Comparison of ENCODE assay signal across 11 cellular contexts in genomic region chr3:143165211-143165610, GRCh38. TPM values are rescaled to one million over a fixed set of nuclear protein-coding genes. Genes with fewer than 3 reads are reported as not detected.
A peak's percentile ranks its signal among the peaks of the same experiment; 100 is the strongest.
DNase-seq lines count a peak whose midpoint lies in the region; ATAC-seq and TF ChIP-seq lines count a peak whose summit lies in the region.
"Had no signal": no experiment of that assay in that cellular context is flagged by ENCODE, and none has a peak within 500 bp of the region (broad histone marks: within the 10 kb centered on the region; RNA-seq: fewer than 3 reads in every experiment).

No MANE protein-coding gene starts in this region.

- no peak overlapping the region for H3K27ac Mint-ChIP-seq in memory B cell

- H2AK5ac ChIP-seq in trophoblast cell (ENCODE audit: low read length) = no peak overlapping the region

- H2BK12ac ChIP-seq in trophoblast cell (ENCODE audit: low read length) = no peak overlapping the region

- H3K4me2 ChIP-seq in trophoblast cell (ENCODE audit: low read length) = no peak overlapping the region

- WGBS in lower leg skin, 2 donors = 89 to 93% methylated on average over 1 of the region's 1 CpG
- WGBS in trophoblast cell (ENCODE audit: extremely low coverage, insufficient coverage, insufficient read length) = no CpG with 5 or more reads among the region's 1 CpG

- no peaks in the 10 kb centered on the region for H3K79me1 ChIP-seq in trophoblast cell (ENCODE audit: low read length)

- H3K4me3 ChIP-seq in lower leg skin (ENCODE audit: low read depth, poor library complexity, severe bottlenecking) (no peak overlapping the region), trophoblast cell (ENCODE audit: low read depth, low read length) (no peak overlapping the region)

- H3K79me2 ChIP-seq in trophoblast cell (ENCODE audit: control insufficient read depth, insufficient read depth, low read length, poor library complexity) = no peaks in the 10 kb centered on the region

- no peak overlapping the region for H2BK5ac ChIP-seq in trophoblast cell (ENCODE audit: low read depth, low read length, poor library complexity)

- ATAC-seq in GM18867 (IDR thresholded peaks at IDR 0.05; ENCODE audit: unreplicated experiment) (peak; percentile 33), GM21526 (IDR thresholded peaks at IDR 0.05; ENCODE audit: low FRiP score, unreplicated experiment) (peak; percentile 33), HG03442 (IDR thresholded peaks at IDR 0.05; ENCODE audit: unreplicated experiment) (peak; percentile 33), memory B cell (ENCODE audit: low read depth) (no peak)

- H4K91ac ChIP-seq in trophoblast cell (ENCODE audit: low read depth, low read length) = no peak overlapping the region

- no peaks in the 10 kb centered on the region for H3K9me3 Mint-ChIP-seq in memory B cell

- no peaks in the 10 kb centered on the region for H3K27me3 Mint-ChIP-seq in memory B cell

- H3K4me1 ChIP-seq in trophoblast cell (ENCODE audit: control insufficient read depth in 1 of 2, insufficient read depth in 2 of 2, low read length in 2 of 2) = no peaks in the 10 kb centered on the region

- TF ChIP-seq POLR2A in lower leg skin (IDR thresholded peaks at IDR 0.05) = no peak

- peaks cover 19% of the 10 kb centered on the region for H3K4me1 Mint-ChIP-seq in memory B cell

- TF ChIP-seq CTCF in lower leg skin (IDR thresholded peaks at IDR 0.05) = no peak

- no peak overlapping the region for H3K9ac ChIP-seq in trophoblast cell (ENCODE audit: low read length)

- H4K8ac ChIP-seq in trophoblast cell (ENCODE audit: low read depth, low read length) = no peak overlapping the region

- H3K36me3 Mint-ChIP-seq in memory B cell = no peaks in the 10 kb centered on the region

- H3K36me3 ChIP-seq in trophoblast cell (ENCODE audit: control insufficient read depth in 1 of 2, insufficient read depth in 2 of 2, low read length in 2 of 2) = no peaks in the 10 kb centered on the region

- no peak for DNase-seq in memory B cell (ENCODE audit: low spot score in 2 of 2)
- no peak for DNase-seq in lower leg skin (ENCODE audit: low spot score in 2 of 2)
- DNase-seq in cerebellar nuclear complex (lab: John Stamatoyannopoulos, UW) = no peak
- no peak for DNase-seq in trophoblast cell
- DNase-seq: midbrain, small intestine, substantia nigra had no signal

- no peaks in the 10 kb centered on the region for H3K27me3 ChIP-seq in trophoblast cell (ENCODE audit: insufficient read depth, low read length)

- H3K4me3 Mint-ChIP-seq in memory B cell = peak overlapping the region; percentile 35

- H2AFZ ChIP-seq in trophoblast cell (ENCODE audit: insufficient read depth, low read length, poor library complexity) = no peak overlapping the region

- no peaks in the 10 kb centered on the region for H3K9me3 ChIP-seq in trophoblast cell (ENCODE audit: insufficient read depth, low read depth, low read length)

- intact Hi-C loops in lower leg skin (cut with DNase I; ENCODE audit: low total_unique reads) = no loop called here

- no peak overlapping the region for H2BK120ac ChIP-seq in trophoblast cell (ENCODE audit: insufficient read depth, low read length, poor library complexity)

- H3K23ac ChIP-seq in trophoblast cell (ENCODE audit: low read length) = no peak overlapping the region

- no peak overlapping the region for H3K18ac ChIP-seq in trophoblast cell (ENCODE audit: low read length)

- H4K12ac ChIP-seq in trophoblast cell (ENCODE audit: low read depth, low read length) = no peak overlapping the region

- no peak overlapping the region for H3K27ac ChIP-seq in trophoblast cell (ENCODE audit: low read depth, low read length)
- H3K27ac ChIP-seq: VCaP had no signal

- no peak overlapping the region for H3K14ac ChIP-seq in trophoblast cell (ENCODE audit: low read length)

- H3K4ac ChIP-seq in trophoblast cell (ENCODE audit: low read depth, low read length) = no peak overlapping the region

RNA-seq across cellular contexts. Expression of gene CHST2, which starts 45.6 kb away (rescaled TPM):
- 10 to 100 TPM in 1 of 4 donors, 1 to 10 TPM in 3; 2.2 to 14.7 (median 4.4) TPM for total RNA-seq in lower leg skin
- 2.3 and 2.5 TPM in 2 replicates for polyA plus RNA-seq in trophoblast cell (2013)
